Comparison of ENCODE assay signal across 1 cellular context in genomic region chr6:109351231-109352132, GRCh38.
TF ChIP-seq lines count a peak whose summit lies in the region.

No MANE protein-coding gene starts in this region.

TF ChIP-seq in K562, 482 proteins besides CTCF, POLR2A, EP300 and RAD21:
- TF ChIP-seq HES1 (IDR thresholded peaks at IDR 0.05; ENCODE audit: low read depth): 0 out of 2 replicates have a peak, but pooled peaks have one; percentile 10
- peak; percentile 64; the same call in 1 of the 2 replicates for TF ChIP-seq ESRRA (IDR thresholded peaks at IDR 0.05; ENCODE audit: borderline replicate concordance, low read depth)
- 0 out of 2 replicates have a peak, but pooled peaks have one; percentile 6 for TF ChIP-seq USF2 (CRISPR knock-in tag; IDR thresholded peaks at IDR 0.05)
- TF ChIP-seq HDAC1 (IDR thresholded peaks at IDR 0.05): 0 out of 4 replicates have a peak, but pooled peaks of 1 of the 2 experiments have one; percentile 33
- peak; percentile 44; the same call in 1 of the 2 replicates for TF ChIP-seq MGA (IDR thresholded peaks at IDR 0.05)
- TF ChIP-seq NBN (IDR thresholded peaks at IDR 0.05; ENCODE audit: low read depth): no peak
- peak; percentile 32; the same call in 1 of the 2 replicates for TF ChIP-seq CTBP1 (IDR thresholded peaks at IDR 0.05; ENCODE audit: borderline replicate concordance)
- TF ChIP-seq SP1 (CRISPR knock-in tag; IDR thresholded peaks at IDR 0.05): 0 out of 2 replicates have a peak, but pooled peaks have one; percentile 23
- TF ChIP-seq NONO (IDR thresholded peaks at IDR 0.05; ENCODE audit: low read depth in 2 of 2, low read length in 1 of 2): no peak
- peak; percentile 72; the same call in 1 of the 2 replicates for TF ChIP-seq NFRKB (IDR thresholded peaks at IDR 0.05; ENCODE audit: low read depth)
- TF ChIP-seq RAD51 (IDR thresholded peaks at IDR 0.05; ENCODE audit: borderline replicate concordance, low read depth): peak; percentile 27; the same call in 1 of the 2 replicates
- TF ChIP-seq ARID1B (IDR thresholded peaks at IDR 0.05): 0 out of 2 replicates have a peak, but pooled peaks have one; percentile 11
- TF ChIP-seq SETDB1 (IDR thresholded peaks at IDR 0.05; ENCODE audit: low read length): no peak
- TF ChIP-seq ZNF398 (CRISPR knock-in tag; IDR thresholded peaks at IDR 0.05): no peak
- TF ChIP-seq STAG1 (CRISPR knock-in tag; IDR thresholded peaks at IDR 0.05; ENCODE audit: borderline replicate concordance): no peak
- peak; percentile 11 for TF ChIP-seq NFYB (IDR thresholded peaks at IDR 0.05; ENCODE audit: extremely low read depth, insufficient read length)
- TF ChIP-seq ZEB2 (IDR thresholded peaks at IDR 0.05): peak; percentile 43; the same call in 1 of the 2 replicates
- no peak for TF ChIP-seq KDM5B (IDR thresholded peaks at IDR 0.05; ENCODE audit: insufficient replicate concordance, low read depth, low read length)
